ENCODE assay signal across 10 cellular contexts in the genomic region with DNA sequence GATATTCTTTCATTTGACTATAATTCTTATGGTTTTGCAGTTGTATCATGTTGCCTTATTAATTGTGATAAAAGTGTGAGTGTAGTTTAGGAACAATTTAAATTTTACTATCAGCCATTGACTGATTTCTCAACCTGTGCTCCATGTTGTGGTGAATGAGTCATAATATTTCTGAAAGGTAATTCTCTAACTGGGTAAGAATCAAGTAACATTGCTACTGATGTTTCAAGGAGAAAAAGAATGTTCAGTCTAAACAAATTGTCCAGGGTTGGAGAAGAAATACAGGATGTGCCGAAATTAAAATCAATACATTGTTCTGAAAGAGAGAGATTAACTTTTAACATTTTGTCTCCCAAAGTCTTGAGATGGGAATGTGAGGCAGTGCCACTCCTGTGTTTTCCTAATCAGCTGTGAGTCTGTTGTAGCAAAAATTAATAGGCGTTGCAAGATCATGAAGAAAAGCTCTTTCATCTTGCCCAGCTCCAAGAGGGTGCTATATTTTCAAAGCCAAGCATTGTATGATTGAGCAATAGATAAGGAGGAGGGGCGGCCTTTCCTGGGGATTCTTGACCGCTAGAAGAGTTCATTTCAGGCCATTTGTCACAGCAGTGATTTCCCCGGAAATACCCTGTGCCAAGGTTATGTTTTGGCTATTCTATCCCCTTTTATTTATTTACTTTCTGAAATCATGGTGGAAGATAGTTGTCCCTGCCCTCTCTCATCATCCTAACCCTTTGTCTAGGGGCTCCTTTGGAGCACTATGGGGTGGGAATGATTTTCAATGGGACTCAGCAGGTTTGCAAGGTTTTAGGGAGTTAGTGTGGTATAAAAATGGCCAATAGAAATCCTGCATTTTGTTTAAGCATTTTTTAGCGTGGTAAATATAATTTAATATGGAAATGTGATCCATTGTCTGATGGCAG.
DNase-seq lines count a peak whose midpoint lies in the region; ATAC-seq, FAIRE-seq and TF ChIP-seq lines count a peak whose summit lies in the region.
"Had no signal": no experiment of that assay in that cellular context is flagged by ENCODE, and none has a peak within 500 bp of the region (broad histone marks: within the 10 kb centered on the region; RNA-seq: fewer than 3 reads in every experiment).

No MANE protein-coding gene starts in this region.

- H3K27me3 Mint-ChIP-seq in activated naive CD8-positive, alpha-beta T cell treated with anti-CD3 and anti-CD28 coated beads, Interleukin-2, amount 50 U/mL, for 24 hours = no peaks in the 10 kb centered on the region
- H3K27me3 Mint-ChIP-seq in activated naive CD8-positive, alpha-beta T cell treated with anti-CD3 and anti-CD28 coated beads for 36 hours = no peaks in the 10 kb centered on the region
- no peaks in the 10 kb centered on the region for H3K27me3 Mint-ChIP-seq in activated T-helper 17 cell treated with anti-CD3 and anti-CD28 coated beads, Interleukin-2, amount 50 U/mL, for 72 hours
- no peaks in the 10 kb centered on the region for H3K27me3 Mint-ChIP-seq in type B pancreatic cell
- H3K27me3 Mint-ChIP-seq in activated CD8-positive, alpha-beta memory T cell treated with anti-CD3 and anti-CD28 coated beads, Interleukin-2, amount 10 ng/mL, durations not matched to agents 7 days and 5 days = no peaks in the 10 kb centered on the region

- H3K36me3 Mint-ChIP-seq in activated naive CD8-positive, alpha-beta T cell treated with anti-CD3 and anti-CD28 coated beads, Interleukin-2, amount 50 U/mL, for 24 hours (ENCODE audit: low read depth) = peaks cover 8% of the 10 kb centered on the region
- peaks cover 16% of the 10 kb centered on the region for H3K36me3 Mint-ChIP-seq in activated naive CD8-positive, alpha-beta T cell treated with anti-CD3 and anti-CD28 coated beads for 36 hours
- H3K36me3 Mint-ChIP-seq in activated T-helper 17 cell treated with anti-CD3 and anti-CD28 coated beads, Interleukin-2, amount 50 U/mL, for 72 hours (ENCODE audit: low read depth) = no peaks in the 10 kb centered on the region
- peaks cover 25% of the 10 kb centered on the region for H3K36me3 Mint-ChIP-seq in type B pancreatic cell
- H3K36me3 Mint-ChIP-seq in activated CD8-positive, alpha-beta memory T cell treated with anti-CD3 and anti-CD28 coated beads, Interleukin-2, amount 10 ng/mL, durations not matched to agents 7 days and 5 days = peaks cover 5% of the 10 kb centered on the region

- no peak for DNase-seq in activated naive CD8-positive, alpha-beta T cell treated with anti-CD3 and anti-CD28 coated beads, Interleukin-2, amount 50 U/mL, for 24 hours
- DNase-seq in activated naive CD8-positive, alpha-beta T cell treated with anti-CD3 and anti-CD28 coated beads for 36 hours = no peak
- DNase-seq in iris pigment epithelial cell (ENCODE audit: low read depth) (peak; percentile 77), type B pancreatic cell (ENCODE audit: extremely low spot score, unreplicated experiment) (no peak), frontal cortex (ENCODE audit: low spot score in 2 of 2) (no peak), DMS79 (lab: John Stamatoyannopoulos, UW) (no peak)
- DNase-seq in activated CD8-positive, alpha-beta memory T cell treated with anti-CD3 and anti-CD28 coated beads, Interleukin-2, amount 10 ng/mL, durations not matched to agents 7 days and 5 days = no peak
- DNase-seq: NCI-H526 had no signal

- peaks cover 6% of the 10 kb centered on the region for H3K4me1 Mint-ChIP-seq in activated naive CD8-positive, alpha-beta T cell treated with anti-CD3 and anti-CD28 coated beads, Interleukin-2, amount 50 U/mL, for 24 hours
- peaks cover 6% of the 10 kb centered on the region for H3K4me1 Mint-ChIP-seq in activated naive CD8-positive, alpha-beta T cell treated with anti-CD3 and anti-CD28 coated beads for 36 hours
- H3K4me1 Mint-ChIP-seq in activated T-helper 17 cell treated with anti-CD3 and anti-CD28 coated beads, Interleukin-2, amount 50 U/mL, for 72 hours = no peaks in the 10 kb centered on the region
- H3K4me1 Mint-ChIP-seq in type B pancreatic cell (ENCODE audit: unreplicated experiment) = peaks cover 23% of the 10 kb centered on the region
- peaks cover 7% of the 10 kb centered on the region for H3K4me1 Mint-ChIP-seq in activated CD8-positive, alpha-beta memory T cell treated with anti-CD3 and anti-CD28 coated beads, Interleukin-2, amount 10 ng/mL, durations not matched to agents 7 days and 5 days

- ATAC-seq in activated naive CD8-positive, alpha-beta T cell treated with anti-CD3 and anti-CD28 coated beads, Interleukin-2, amount 50 U/mL, for 24 hours = peak; percentile 52
- ATAC-seq in activated T-helper 17 cell treated with anti-CD3 and anti-CD28 coated beads, Interleukin-2, amount 50 U/mL, for 72 hours (replicated peaks) = peak; percentile 40
- no peak for ATAC-seq in activated CD8-positive, alpha-beta memory T cell treated with anti-CD3 and anti-CD28 coated beads, Interleukin-2, amount 10 ng/mL, durations not matched to agents 7 days and 5 days

- peak overlapping the region; percentile 16 for H3K27ac Mint-ChIP-seq in activated naive CD8-positive, alpha-beta T cell treated with anti-CD3 and anti-CD28 coated beads, Interleukin-2, amount 50 U/mL, for 24 hours
- H3K27ac Mint-ChIP-seq in activated naive CD8-positive, alpha-beta T cell treated with anti-CD3 and anti-CD28 coated beads for 36 hours = no peak overlapping the region
- H3K27ac Mint-ChIP-seq in activated T-helper 17 cell treated with anti-CD3 and anti-CD28 coated beads, Interleukin-2, amount 50 U/mL, for 72 hours = no peak overlapping the region
- peak overlapping the region; percentile 11 for H3K27ac Mint-ChIP-seq in type B pancreatic cell
- H3K27ac Mint-ChIP-seq in activated CD8-positive, alpha-beta memory T cell treated with anti-CD3 and anti-CD28 coated beads, Interleukin-2, amount 10 ng/mL, durations not matched to agents 7 days and 5 days = no peak overlapping the region
- H3K27ac Mint-ChIP-seq: T-helper 1 cell treated with Interleukin-12 subunit alpha and Interleukin-12 subunit beta and Interleukin-4 antibody, amounts not matched to agents 30 μg/mL and 1 μg/mL, for 36 hours had no signal

- H3K4me3 Mint-ChIP-seq in activated naive CD8-positive, alpha-beta T cell treated with anti-CD3 and anti-CD28 coated beads, Interleukin-2, amount 50 U/mL, for 24 hours = no peak overlapping the region
- no peak overlapping the region for H3K4me3 Mint-ChIP-seq in activated naive CD8-positive, alpha-beta T cell treated with anti-CD3 and anti-CD28 coated beads for 36 hours
- H3K4me3 Mint-ChIP-seq in activated T-helper 17 cell treated with anti-CD3 and anti-CD28 coated beads, Interleukin-2, amount 50 U/mL, for 72 hours = no peak overlapping the region
- H3K4me3 Mint-ChIP-seq in type B pancreatic cell = no peak overlapping the region
- no peak overlapping the region for H3K4me3 Mint-ChIP-seq in activated CD8-positive, alpha-beta memory T cell treated with anti-CD3 and anti-CD28 coated beads, Interleukin-2, amount 10 ng/mL, durations not matched to agents 7 days and 5 days
- H3K4me3 Mint-ChIP-seq: T-helper 1 cell treated with Interleukin-12 subunit alpha and Interleukin-12 subunit beta and Interleukin-4 antibody, amounts not matched to agents 30 μg/mL and 1 μg/mL, for 36 hours had no signal

- no peak for TF ChIP-seq CTCF in type B pancreatic cell (conservative IDR thresholded peaks at IDR 0.05)

- CTCF ChIA-PET in activated CD8-positive, alpha-beta memory T cell treated with anti-CD3 and anti-CD28 coated beads, Interleukin-2, amount 10 ng/mL, durations not matched to agents 7 days and 5 days (lab: Charles Lee) = no interaction called here

- no peak for FAIRE-seq in frontal cortex (lab: Jason Lieb, UNC)

- H3K9me3 Mint-ChIP-seq in activated naive CD8-positive, alpha-beta T cell treated with anti-CD3 and anti-CD28 coated beads, Interleukin-2, amount 50 U/mL, for 24 hours = no peaks in the 10 kb centered on the region
- H3K9me3 Mint-ChIP-seq in activated naive CD8-positive, alpha-beta T cell treated with anti-CD3 and anti-CD28 coated beads for 36 hours = peaks cover 2% of the 10 kb centered on the region
- H3K9me3 Mint-ChIP-seq in activated T-helper 17 cell treated with anti-CD3 and anti-CD28 coated beads, Interleukin-2, amount 50 U/mL, for 72 hours = no peaks in the 10 kb centered on the region
- peaks cover 5% of the 10 kb centered on the region for H3K9me3 Mint-ChIP-seq in type B pancreatic cell
- H3K9me3 Mint-ChIP-seq in activated CD8-positive, alpha-beta memory T cell treated with anti-CD3 and anti-CD28 coated beads, Interleukin-2, amount 10 ng/mL, durations not matched to agents 7 days and 5 days (ENCODE audit: low read depth) = no peaks in the 10 kb centered on the region
- H3K9me3 Mint-ChIP-seq: T-helper 1 cell treated with Interleukin-12 subunit alpha and Interleukin-12 subunit beta and Interleukin-4 antibody, amounts not matched to agents 30 μg/mL and 1 μg/mL, for 36 hours had no signal

Comparison
In these comparisons a context has a peak if more than half of its experiments do, and no peak if none do; other contexts are left out.
1. H3K27ac Mint-ChIP-seq: peak in activated naive CD8-positive, alpha-beta T cell treated with anti-CD3 and anti-CD28 coated beads, Interleukin-2, amount 50 U/mL, for 24 hours (single experiment) and type B pancreatic cell (single experiment); none in activated naive CD8-positive, alpha-beta T cell treated with anti-CD3 and anti-CD28 coated beads for 36 hours (single experiment), activated T-helper 17 cell treated with anti-CD3 and anti-CD28 coated beads, Interleukin-2, amount 50 U/mL, for 72 hours (single experiment) and activated CD8-positive, alpha-beta memory T cell treated with anti-CD3 and anti-CD28 coated beads, Interleukin-2, amount 10 ng/mL, durations not matched to agents 7 days and 5 days (single experiment).